Comparison of ENCODE assay signal across 8 cellular contexts in genomic region chr6:4135665-4136353, GRCh38.
DNase-seq lines count a peak whose midpoint lies in the region; ATAC-seq and TF ChIP-seq lines count a peak whose summit lies in the region.

No MANE protein-coding gene starts in this region.

- peak; percentile 72 for ATAC-seq in HG03432 (IDR thresholded peaks at IDR 0.05; ENCODE audit: unreplicated experiment)

- H3K4me3 ChIP-seq in choroid plexus epithelial cell (ENCODE audit: low read depth, low read length) = peak overlapping the region; percentile 71

- DNase-seq in Ammon's horn (ENCODE audit: low spot score) (peak; percentile 97), GM19238 (ENCODE audit: insufficient read length, low spot score) (peak; percentile 88), NCI-H510A treated with DMSO at 0.1 percent for 48 hours (lab: John Stamatoyannopoulos, UW) (peak; percentile 81), choroid plexus epithelial cell (ENCODE audit: low read depth) (peak; percentile 97), kidney tubule cell (ENCODE audit: low spot score) (peak; percentile 94)
- peak; percentile 94 to 95 for DNase-seq in activated CD4-positive, alpha-beta T cell treated with anti-CD3 and anti-CD28 coated beads for 4 hours
- DNase-seq in stimulated activated CD4-positive, alpha-beta T cell treated with anti-CD3 and anti-CD28 coated beads, Interleukin-15, amount 100 ng/mL, for 48 hours (ENCODE audit: low read depth in 2 of 2) = peak; percentile 87 to 95

- no peak for TF ChIP-seq CTCF in choroid plexus epithelial cell (conservative IDR thresholded peaks at IDR 0.05; ENCODE audit: low read depth, low read length)

Comparison
In these comparisons a context has a peak if more than half of its experiments do, and no peak if none do; other contexts are left out.
1. Peak in every context shown above with its lines: DNase-seq, ATAC-seq and H3K4me3 ChIP-seq.